8 cellular contexts compared by ENCODE assay signal in genomic region chr5:55344392-55344992, GRCh38. TPM values are rescaled to one million over a fixed set of nuclear protein-coding genes. Genes with fewer than 3 reads are reported as not detected.
A peak's percentile ranks its signal among the peaks of the same experiment; 100 is the strongest.
DNase-seq lines count a peak whose midpoint lies in the region; ATAC-seq and TF ChIP-seq lines count a peak whose summit lies in the region.

No MANE protein-coding gene starts in this region.

- no peak overlapping the region for H3K4me2 ChIP-seq in Karpas-422 (ENCODE audit: low read depth, low read length, poor library complexity, severe bottlenecking)

- no peak for TF ChIP-seq CTCF in activated B cell treated with CpG ODN at 0.5 μM for 24 hours (IDR thresholded peaks at IDR 0.05)

- CTCF ChIA-PET in activated B cell treated with CpG ODN at 0.5 μM for 24 hours (lab: Charles Lee), result interaction anchor here (0.9 to 1.4 kb wide), 2 partner anchors 17 to 348 kb away, joined by 4 read pairs; no protein-coding TSS in a partner anchor

- peaks cover 3% of the 10 kb centered on the region for H3K4me1 Mint-ChIP-seq in activated B cell treated with CpG ODN at 0.5 μM for 24 hours

- intact Hi-C loops in activated B cell treated with CpG ODN at 0.5 μM for 24 hours (cut with micrococcal nuclease), result loop anchor here (1.0 to 10.0 kb wide), 4 partner anchors 172 to 858 kb away; partner anchors contain the start of gene PLPP1

- POLR2A ChIA-PET in activated B cell treated with CpG ODN at 0.5 μM for 24 hours (lab: Charles Lee), result interaction anchor here (0.5 kb wide), 1 partner anchor 347 kb away, joined by 3 read pairs; no protein-coding TSS in a partner anchor

- H3K27me3 ChIP-seq in Karpas-422 (ENCODE audit: low read length), result no peaks in the 10 kb centered on the region

- H3K27ac Mint-ChIP-seq in activated B cell treated with CpG ODN at 0.5 μM for 24 hours, result peak overlapping the region; percentile 41

- ATAC-seq in activated B cell treated with CpG ODN at 0.5 μM for 24 hours (ENCODE audit: low read depth) (peak; percentile 52), left lobe of liver (peak; percentile 70), GM21381 (IDR thresholded peaks at IDR 0.05; ENCODE audit: unreplicated experiment) (no peak), GM18861 (IDR thresholded peaks at IDR 0.05; ENCODE audit: unreplicated experiment) (no peak)

- no peaks in the 10 kb centered on the region for H4K20me1 ChIP-seq in Karpas-422 (ENCODE audit: insufficient read depth, low read depth, low read length)

- H2AFZ ChIP-seq in Karpas-422 (ENCODE audit: low read length), result no peak overlapping the region

- no peak overlapping the region for H3K4me3 Mint-ChIP-seq in activated B cell treated with CpG ODN at 0.5 μM for 24 hours

- H3K9me2 ChIP-seq in Karpas-422 (replicated peaks; ENCODE audit: insufficient read depth, low read length), result no peaks in the 10 kb centered on the region

- no peak overlapping the region for H3K9ac ChIP-seq in Karpas-422 (ENCODE audit: low read length)

- no peaks in the 10 kb centered on the region for H3K27me3 Mint-ChIP-seq in activated B cell treated with CpG ODN at 0.5 μM for 24 hours

- no peak overlapping the region for H3K27ac ChIP-seq in Karpas-422 (ENCODE audit: low read length)

- peaks cover 3% of the 10 kb centered on the region; the same call in 1 of the 2 replicates for H3K9me3 ChIP-seq in Karpas-422 (ENCODE audit: low read length)

- no peaks in the 10 kb centered on the region for H3K9me3 Mint-ChIP-seq in activated B cell treated with CpG ODN at 0.5 μM for 24 hours

- peaks cover 62% of the 10 kb centered on the region for H3K79me2 ChIP-seq in Karpas-422 (ENCODE audit: low read length)

- no peak overlapping the region for H3K4me3 ChIP-seq in Karpas-422 (ENCODE audit: low read length)

- DNase-seq in EL, result peak; percentile 59
- DNase-seq in Karpas-422, result peak; percentile 79
- DNase-seq in activated B cell treated with CpG ODN at 0.5 μM for 24 hours, result no peak
- DNase-seq in central memory CD4-positive, alpha-beta T cell, result peak; percentile 37
- DNase-seq in left lobe of liver (ENCODE audit: low spot score), result peak; percentile 62
- DNase-seq in stimulated activated CD4-positive, alpha-beta T cell treated with anti-CD3 and anti-CD28 coated beads, TNF-alpha, amount 100 ng/mL, for 1 hour (ENCODE audit: low read depth in 3 of 3, low spot score in 1 of 3), result peak; percentile 7 to 49 (median 18)

- H3K36me3 ChIP-seq in Karpas-422 (ENCODE audit: insufficient read depth, low read length), result peaks cover 91% of the 10 kb centered on the region

- H3K36me3 Mint-ChIP-seq in activated B cell treated with CpG ODN at 0.5 μM for 24 hours (ENCODE audit: low read depth), result peaks cover 78% of the 10 kb centered on the region

- peaks cover 10% of the 10 kb centered on the region for H3K4me1 ChIP-seq in Karpas-422 (ENCODE audit: low read length)

RNA-seq across cellular contexts. Expression of gene MTREX, which starts 36.7 kb away (rescaled TPM):
- total RNA-seq in Karpas-422 (2014; rRNA removed; shearing (Covaris generic); ENCODE audit: low replicate concordance), result 79.9 and 104 TPM in 2 replicates
- total RNA-seq in activated B cell treated with CpG ODN at 0.5 μM for 24 hours (98.8 and 106 TPM in 2 replicates), left lobe of liver (21.1 TPM)

RNA-seq across cellular contexts. Expression of gene DHX29, which starts 37.0 kb away (rescaled TPM):
- total RNA-seq in Karpas-422 (2014; rRNA removed; shearing (Covaris generic); ENCODE audit: low replicate concordance), result 13.2 and 23.5 TPM in 2 replicates
- total RNA-seq in activated B cell treated with CpG ODN at 0.5 μM for 24 hours (17.4 TPM in 2 replicates), left lobe of liver (11.0 TPM)

Comparison
In these comparisons a context has a peak if more than half of its experiments do, and no peak if none do; other contexts are left out.
1. ATAC-seq: peak in activated B cell treated with CpG ODN at 0.5 μM for 24 hours (single experiment) and left lobe of liver (single experiment); none in GM21381 (single experiment) and GM18861 (single experiment).